In genomic region chr2:215874418-215874817, GRCh38 we compare ENCODE assay signal across 19 cellular contexts.
DNase-seq lines count a peak whose midpoint lies in the region; ATAC-seq and TF ChIP-seq lines count a peak whose summit lies in the region.
"Had no signal": no experiment of that assay in that cellular context is flagged by ENCODE, and none has a peak within 500 bp of the region (broad histone marks: within the 10 kb centered on the region; RNA-seq: fewer than 3 reads in every experiment).

No MANE protein-coding gene starts in this region.

- no peak overlapping the region for H3K27ac ChIP-seq in foreskin keratinocyte

- peak; percentile 20 for DNase-seq in AG08395 (ENCODE audit: low spot score)
- peak; percentile 85 for DNase-seq in HCEC 1CT
- peak; percentile 26 for DNase-seq in amniotic epithelial cell (ENCODE audit: low read depth)
- peak in 1 of 2 donors; percentile 28 for DNase-seq in foreskin keratinocyte
- DNase-seq in mucosa of gallbladder (ENCODE audit: low spot score): no peak
- DNase-seq: C1 segment of cervical spinal cord, DMS 273 treated with DMSO at 0.1 percent for 48 hours, KBM-7, MV-4-11, NCI-H1436, NCI-H2029, NCI-H510A treated with DMSO at 0.1 percent for 48 hours, Right ventricle myocardium superior, SK-N-SH had no signal

- H3K27me3 ChIP-seq in foreskin keratinocyte: no peaks in the 10 kb centered on the region

- no peak for TF ChIP-seq CTCF in foreskin keratinocyte (conservative IDR thresholded peaks at IDR 0.05)

- ATAC-seq in foreskin keratinocyte (peak; percentile 70), GM21619 (IDR thresholded peaks at IDR 0.05; ENCODE audit: unreplicated experiment) (no peak), GM21717 (IDR thresholded peaks at IDR 0.05; ENCODE audit: unreplicated experiment) (no peak), GM18867 (IDR thresholded peaks at IDR 0.05; ENCODE audit: unreplicated experiment) (no peak)
- ATAC-seq: HCT116, Panc1 had no signal

- H3K4me1 ChIP-seq in foreskin keratinocyte: peaks cover 8% of the 10 kb centered on the region
